In the genomic region with DNA sequence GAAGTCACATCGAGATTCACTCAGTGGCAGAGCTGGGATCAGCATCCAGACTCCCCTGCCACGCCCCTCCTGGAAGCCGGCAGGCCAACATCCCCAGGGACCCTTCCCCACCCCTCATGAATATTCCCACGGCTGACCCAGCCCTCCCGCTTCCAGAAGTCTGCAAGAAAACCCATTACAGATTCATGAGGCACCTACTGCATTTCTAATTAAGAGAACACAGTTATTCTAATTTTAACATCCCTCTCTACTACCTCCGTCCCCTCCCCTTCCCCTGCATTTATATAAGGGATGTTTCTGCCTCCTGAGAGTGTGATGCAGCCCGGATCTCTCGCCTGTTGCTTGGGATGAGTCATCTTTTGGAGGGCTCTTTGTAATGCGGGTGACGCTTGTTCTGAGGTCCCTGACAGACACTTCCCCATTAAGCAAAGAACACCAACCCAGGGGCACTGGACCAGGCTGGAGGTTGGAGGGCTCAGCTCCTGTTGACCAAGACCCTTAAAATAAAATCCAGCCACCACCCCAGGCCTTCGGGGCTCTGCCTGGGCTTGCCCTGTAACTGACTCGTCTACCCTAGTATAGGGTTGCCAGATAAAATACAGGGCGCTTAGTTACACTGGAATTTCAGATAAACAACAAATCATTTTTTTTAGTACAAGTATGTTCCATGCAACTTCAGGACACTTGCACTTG, we compare ENCODE assay signal across 8 cellular contexts.
DNase-seq lines count a peak whose midpoint lies in the region; ATAC-seq lines count a peak whose summit lies in the region.

No MANE protein-coding gene starts in this region.

- H2BK120ac ChIP-seq in mesenchymal stem cell (ENCODE audit: low read depth, low read length): no peak overlapping the region

- 25% methylated on average over 13 of the region's 13 CpGs for WGBS in mesenchymal stem cell

- no peak overlapping the region for H3K18ac ChIP-seq in mesenchymal stem cell (ENCODE audit: low read depth in 1 of 2, low read length in 2 of 2)

- no peak overlapping the region for H4K8ac ChIP-seq in mesenchymal stem cell (ENCODE audit: low read length)

- no peak overlapping the region for H3K4ac ChIP-seq in mesenchymal stem cell (ENCODE audit: low read depth in 1 of 2, low read length in 2 of 2)

- peaks cover 14% of the 10 kb centered on the region for H3K27me3 Mint-ChIP-seq in activated T-helper 17 cell treated with anti-CD3 and anti-CD28 coated beads, Interleukin-2, amount 50 U/mL, for 72 hours

- no peak overlapping the region for H2BK12ac ChIP-seq in mesenchymal stem cell (ENCODE audit: low read length in 2 of 2)

- no peaks in the 10 kb centered on the region for H3K4me1 Mint-ChIP-seq in activated T-helper 17 cell treated with anti-CD3 and anti-CD28 coated beads, Interleukin-2, amount 50 U/mL, for 72 hours

- H2BK5ac ChIP-seq in mesenchymal stem cell (ENCODE audit: low read depth, low read length, poor library complexity, severe bottlenecking): no peak overlapping the region

- no peaks in the 10 kb centered on the region for H3K79me1 ChIP-seq in mesenchymal stem cell (replicated peaks; ENCODE audit: low read length, poor library complexity, severe bottlenecking)

- DNase-seq in NCI-H748 (lab: John Stamatoyannopoulos, UW; ENCODE audit: unreplicated experiment): peak; percentile 10
- no peak for DNase-seq in NCI-H748 treated with DMSO at 0.1 percent for 48 hours (lab: John Stamatoyannopoulos, UW)
- DNase-seq in KBM-7: peak; percentile 91
- DNase-seq in mesenchymal stem cell: peak; percentile 75
- no peak for DNase-seq in COR-L47 (lab: John Stamatoyannopoulos, UW)
- no peak for DNase-seq in ecto neural progenitor cell (ENCODE audit: low spot score)

- H2AK5ac ChIP-seq in mesenchymal stem cell (ENCODE audit: low read length, severe bottlenecking): no peak overlapping the region

- peak overlapping the region; percentile 37 for H3K9ac ChIP-seq in mesenchymal stem cell (ENCODE audit: low read length)

- no peak overlapping the region for H3K23ac ChIP-seq in mesenchymal stem cell (ENCODE audit: low read length in 2 of 2)

- no peak overlapping the region for H3K4me3 Mint-ChIP-seq in activated T-helper 17 cell treated with anti-CD3 and anti-CD28 coated beads, Interleukin-2, amount 50 U/mL, for 72 hours

- H3K36me3 ChIP-seq in mesenchymal stem cell (ENCODE audit: control insufficient read depth in 1 of 2, insufficient read depth in 2 of 2, low read depth in 1 of 2, low read length in 2 of 2): no peaks in the 10 kb centered on the region

- H3K14ac ChIP-seq in mesenchymal stem cell (ENCODE audit: low read length in 2 of 2): no peak overlapping the region

- H3K9me3 ChIP-seq in mesenchymal stem cell (ENCODE audit: control insufficient read depth, low read length): no peaks in the 10 kb centered on the region

- no peak overlapping the region for H2BK15ac ChIP-seq in mesenchymal stem cell (ENCODE audit: low read depth, poor library complexity, severe bottlenecking)

- H3K4me2 ChIP-seq in mesenchymal stem cell (ENCODE audit: low read length, poor library complexity, severe bottlenecking): no peak overlapping the region

- no peak overlapping the region for H4K91ac ChIP-seq in mesenchymal stem cell (ENCODE audit: low read length)

- no peak overlapping the region for H2AFZ ChIP-seq in mesenchymal stem cell (ENCODE audit: low read depth, low read length)

- peaks cover 10% of the 10 kb centered on the region for H3K4me1 ChIP-seq in mesenchymal stem cell (ENCODE audit: control insufficient read depth, insufficient read depth, low read depth, low read length)

- peaks cover 26 to 55% of the 10 kb centered on the region in 2 experiments for H3K27me3 ChIP-seq in mesenchymal stem cell (ENCODE audit: control insufficient read depth in 1 of 2, insufficient read depth in 1 of 2, low read length in 2 of 2)

- no peaks in the 10 kb centered on the region for H3K9me3 Mint-ChIP-seq in activated T-helper 17 cell treated with anti-CD3 and anti-CD28 coated beads, Interleukin-2, amount 50 U/mL, for 72 hours

- H3K27ac Mint-ChIP-seq in activated T-helper 17 cell treated with anti-CD3 and anti-CD28 coated beads, Interleukin-2, amount 50 U/mL, for 72 hours: no peak overlapping the region

- H3K4me3 ChIP-seq in mesenchymal stem cell (ENCODE audit: insufficient read depth in 1 of 2, low read depth in 1 of 2, low read length in 2 of 2): no peak overlapping the region

- in situ Hi-C loops in KBM-7 (cut with MboI; ENCODE audit: low pct_unique_long_range_greater_than_20kb, low sequenced_read_pairs): no loop called here

- no peak overlapping the region for H3K27ac ChIP-seq in mesenchymal stem cell (ENCODE audit: low read length, poor library complexity, severe bottlenecking)

- peak; percentile 65 for ATAC-seq in activated T-helper 17 cell treated with anti-CD3 and anti-CD28 coated beads, Interleukin-2, amount 50 U/mL, for 72 hours (replicated peaks)
- ATAC-seq in GM19395 (IDR thresholded peaks at IDR 0.05; ENCODE audit: unreplicated experiment): no peak

- H3K36me3 Mint-ChIP-seq in activated T-helper 17 cell treated with anti-CD3 and anti-CD28 coated beads, Interleukin-2, amount 50 U/mL, for 72 hours (ENCODE audit: low read depth): no peaks in the 10 kb centered on the region

Comparison
In these comparisons a context has a peak if more than half of its experiments do, and no peak if none do; other contexts are left out.
1. DNase-seq: peak in NCI-H748 (single experiment), KBM-7 (single experiment) and mesenchymal stem cell (single experiment); none in NCI-H748 treated with DMSO at 0.1 percent for 48 hours (single experiment), COR-L47 (single experiment) and ecto neural progenitor cell (single experiment).